9 cellular contexts compared by ENCODE assay signal in genomic region chr20:25039697-25040437, GRCh38. TPM values are rescaled to one million over a fixed set of nuclear protein-coding genes. Genes with fewer than 3 reads are reported as not detected.
DNase-seq lines count a peak whose midpoint lies in the region; ATAC-seq, FAIRE-seq and TF ChIP-seq lines count a peak whose summit lies in the region.
"Had no signal": no experiment of that assay in that cellular context is flagged by ENCODE, and none has a peak within 500 bp of the region (broad histone marks: within the 10 kb centered on the region; RNA-seq: fewer than 3 reads in every experiment).

No MANE protein-coding gene starts in this region.

- H3K27ac ChIP-seq in left ventricle myocardium inferior (replicated peaks): peak overlapping the region; percentile 98

- no peak for FAIRE-seq in frontal cortex (lab: Jason Lieb, UNC)

- no peak for TF ChIP-seq CTCF in left ventricle myocardium inferior (IDR thresholded peaks at IDR 0.05; ENCODE audit: borderline replicate concordance)
- no peak for TF ChIP-seq CTCF in GM13976 (IDR thresholded peaks at IDR 0.05; ENCODE audit: borderline replicate concordance, control extremely low read depth, extremely low read depth, insufficient read depth, missing control alignments)

- H3K4me1 ChIP-seq in adipocyte (ENCODE audit: control insufficient read depth, insufficient read depth, low read length): peaks cover 43% of the 10 kb centered on the region
- peaks cover 100% of the 10 kb centered on the region for H3K4me1 ChIP-seq in left ventricle myocardium inferior

- DNase-seq in DMS 273 treated with DMSO at 0.1 percent for 48 hours (lab: John Stamatoyannopoulos, UW) (peak; percentile 52), adipocyte (ENCODE audit: low read depth) (peak; percentile 49), left ventricle myocardium inferior (peak; percentile 88), putamen (ENCODE audit: low spot score) (peak; percentile 84), foreskin melanocyte (no peak), GM13976 (ENCODE audit: low spot score) (no peak), frontal cortex (ENCODE audit: low spot score in 2 of 2) (no peak)
- DNase-seq: NCI-H1436 had no signal

- H3K9me3 ChIP-seq in adipocyte (ENCODE audit: control insufficient read depth, low read length): no peaks in the 10 kb centered on the region
- H3K9me3 ChIP-seq in left ventricle myocardium inferior (replicated peaks): no peaks in the 10 kb centered on the region

- peak overlapping the region; percentile 59 for H3K9ac ChIP-seq in adipocyte (ENCODE audit: low read length)

- no peak for ATAC-seq in HG03280 (IDR thresholded peaks at IDR 0.05; ENCODE audit: unreplicated experiment)

- no peaks in the 10 kb centered on the region for H3K27me3 ChIP-seq in adipocyte (replicated peaks; ENCODE audit: control insufficient read depth, insufficient read depth, low read length)
- no peaks in the 10 kb centered on the region for H3K27me3 ChIP-seq in left ventricle myocardium inferior (ENCODE audit: low read depth)

- peak overlapping the region; percentile 12 for H3K4me3 ChIP-seq in adipocyte (ENCODE audit: low read length)
- peak overlapping the region; percentile 24 for H3K4me3 ChIP-seq in left ventricle myocardium inferior

- intact Hi-C loops in left ventricle myocardium inferior (cut with micrococcal nuclease): no loop called here

- in situ Hi-C loops in GM13976 (cut with MboI; ENCODE audit: low sequenced_read_pairs, unreplicated experiment): no loop called here

- no peaks in the 10 kb centered on the region for H3K36me3 ChIP-seq in adipocyte (ENCODE audit: control insufficient read depth, insufficient read depth, low read length, severe bottlenecking)
- no peaks in the 10 kb centered on the region for H3K36me3 ChIP-seq in left ventricle myocardium inferior

RNA-seq across cellular contexts. Expression of gene ACSS1, which starts 18.1 kb away (rescaled TPM):
- 159 TPM for total RNA-seq in left ventricle myocardium inferior
- total RNA-seq in frontal cortex: 3.7 TPM

RNA-seq across cellular contexts. Expression of gene VSX1, which starts 42.1 kb away (rescaled TPM):
- 0.33 TPM for total RNA-seq in left ventricle myocardium inferior
- total RNA-seq in frontal cortex: not detected

RNA-seq across cellular contexts. Expression of gene APMAP, which starts 47.3 kb away (rescaled TPM):
- total RNA-seq in left ventricle myocardium inferior (23.8 TPM), frontal cortex (73.4 TPM)

Comparison
In these comparisons a context has a peak if more than half of its experiments do, and no peak if none do; other contexts are left out.
1. DNase-seq: peak in DMS 273 treated with DMSO at 0.1 percent for 48 hours (single experiment), adipocyte (single experiment), left ventricle myocardium inferior (single experiment) and putamen (single experiment); none in foreskin melanocyte (single experiment), GM13976 (single experiment) and frontal cortex (0 of 2).
2. RNA of gene ACSS1, which starts 18.1 kb away (total RNA-seq): 159 TPM in left ventricle myocardium inferior (single experiment); 3.7 TPM in frontal cortex (single experiment); every median in the first group is over 10 times any median in the second.